8 cellular contexts compared by ENCODE assay signal in genomic region chr11:59822989-59823566, GRCh38. TPM values are rescaled to one million over a fixed set of nuclear protein-coding genes. Genes with fewer than 3 reads are reported as not detected.
DNase-seq lines count a peak whose midpoint lies in the region; ATAC-seq, FAIRE-seq and TF ChIP-seq lines count a peak whose summit lies in the region.

No MANE protein-coding gene starts in this region.

- POLR2A ChIA-PET in activated B cell treated with CpG ODN at 0.5 μM for 24 hours (lab: Charles Lee): no interaction called here

- H3K27me3 Mint-ChIP-seq in activated B cell treated with CpG ODN at 0.5 μM for 24 hours: no peaks in the 10 kb centered on the region

- DNase-seq in D721Med (ENCODE audit: insufficient read length, low spot score) (no peak), NCI-H2171 treated with DMSO at 0.1 percent for 48 hours (lab: John Stamatoyannopoulos, UW) (peak; percentile 24), activated B cell treated with CpG ODN at 0.5 μM for 24 hours (no peak), germinal center (ENCODE audit: low spot score) (peak; percentile 15), pons (ENCODE audit: low spot score) (peak; percentile 75)
- DNase-seq in activated effector memory CD4-positive, alpha-beta T cell treated with Interleukin-2 at 50 U/mL for 16 hours: no peak

- intact Hi-C loops in activated B cell treated with CpG ODN at 0.5 μM for 24 hours (cut with micrococcal nuclease): loop anchor here (1.0 to 10.0 kb wide), 5 partner anchors 307 to 809 kb away; partner anchors contain the start of gene MS4A6A

- ATAC-seq in GM18870 (IDR thresholded peaks at IDR 0.05; ENCODE audit: unreplicated experiment) (peak; percentile 80), HG03060 (IDR thresholded peaks at IDR 0.05; ENCODE audit: low read depth, unreplicated experiment) (peak; percentile 50), activated B cell treated with CpG ODN at 0.5 μM for 24 hours (ENCODE audit: low read depth) (peak; percentile 75)

- no peak overlapping the region for H3K4me3 Mint-ChIP-seq in activated B cell treated with CpG ODN at 0.5 μM for 24 hours

- no peak overlapping the region for H3K27ac Mint-ChIP-seq in activated B cell treated with CpG ODN at 0.5 μM for 24 hours

- H3K4me1 Mint-ChIP-seq in activated B cell treated with CpG ODN at 0.5 μM for 24 hours: peaks cover 12% of the 10 kb centered on the region

- TF ChIP-seq CTCF in D721Med (IDR thresholded peaks at IDR 0.05; ENCODE audit: insufficient read depth, missing control alignments): peak; percentile 52
- peak; percentile 23 for TF ChIP-seq CTCF in activated B cell treated with CpG ODN at 0.5 μM for 24 hours (IDR thresholded peaks at IDR 0.05)

- H3K36me3 Mint-ChIP-seq in activated B cell treated with CpG ODN at 0.5 μM for 24 hours (ENCODE audit: low read depth): no peaks in the 10 kb centered on the region

- no peak for FAIRE-seq in D721Med (lab: Jason Lieb, UNC)

- no peaks in the 10 kb centered on the region for H3K9me3 Mint-ChIP-seq in activated B cell treated with CpG ODN at 0.5 μM for 24 hours

- CTCF ChIA-PET in activated B cell treated with CpG ODN at 0.5 μM for 24 hours (lab: Charles Lee): interaction anchor here (0.9 kb wide), 2 partner anchors 307 to 442 kb away, joined by 3 to 4 read pairs; no protein-coding TSS in a partner anchor

RNA-seq across cellular contexts. Expression of gene MRPL16, which starts 12.5 kb away (rescaled TPM):
- 56.4 and 57.7 TPM in 2 replicates for total RNA-seq in activated B cell treated with CpG ODN at 0.5 μM for 24 hours

RNA-seq across cellular contexts. Expression of gene CBLIF, which starts 22.2 kb away (rescaled TPM):
- not detected in 2 replicates for total RNA-seq in activated B cell treated with CpG ODN at 0.5 μM for 24 hours

RNA-seq across cellular contexts. Expression of gene TCN1, which starts 43.2 kb away (rescaled TPM):
- total RNA-seq in activated B cell treated with CpG ODN at 0.5 μM for 24 hours: not detected in 2 replicates

RNA-seq across cellular contexts. Expression of gene OOSP3, which starts 55.5 kb away (rescaled TPM):
- total RNA-seq in activated B cell treated with CpG ODN at 0.5 μM for 24 hours: 0.29 TPM in 1 of 2 replicates, not detected in the other

Comparison
In these comparisons a context has a peak if more than half of its experiments do, and no peak if none do; other contexts are left out.
1. DNase-seq: peak in NCI-H2171 treated with DMSO at 0.1 percent for 48 hours (single experiment), germinal center (single experiment) and pons (single experiment); none in D721Med (single experiment), activated B cell treated with CpG ODN at 0.5 μM for 24 hours (single experiment) and activated effector memory CD4-positive, alpha-beta T cell treated with Interleukin-2 at 50 U/mL for 16 hours (single experiment).
2. Peak in every context shown above with its lines, with median percentiles within 50 percentile points of each other: ATAC-seq.